8 cellular contexts compared by ENCODE assay signal in genomic region chr10:67849331-67850011, GRCh38. TPM values are rescaled to one million over a fixed set of nuclear protein-coding genes. Genes with fewer than 3 reads are reported as not detected.
DNase-seq lines count a peak whose midpoint lies in the region; TF ChIP-seq lines count a peak whose summit lies in the region.

No MANE protein-coding gene starts in this region.

- peak overlapping the region; percentile 80 for H3K27ac ChIP-seq in SJSA1
- peak overlapping the region; percentile 91 for H3K27ac ChIP-seq in suprapubic skin

- no peak for TF ChIP-seq POLR2A in suprapubic skin (IDR thresholded peaks at IDR 0.05)

- H3K4me1 Mint-ChIP-seq in activated naive CD4-positive, alpha-beta T cell treated with anti-CD3 and anti-CD28 coated beads, Interleukin-2, amount 10 ng/mL, durations not matched to agents 7 days and 5 days = peaks cover 19% of the 10 kb centered on the region

- H3K36me3 ChIP-seq in SJSA1 = 0 out of 2 replicates have a peak, but pooled peaks cover 4% of the 10 kb centered on the region
- no peaks in the 10 kb centered on the region for H3K36me3 ChIP-seq in suprapubic skin

- no peaks in the 10 kb centered on the region for H3K36me3 Mint-ChIP-seq in activated naive CD4-positive, alpha-beta T cell treated with anti-CD3 and anti-CD28 coated beads, Interleukin-2, amount 10 ng/mL, durations not matched to agents 7 days and 5 days

- TF ChIP-seq EP300 in suprapubic skin (IDR thresholded peaks at IDR 0.05) = no peak

- H3K4me1 ChIP-seq in SJSA1 (replicated peaks) = peaks cover 6% of the 10 kb centered on the region
- peaks cover 8% of the 10 kb centered on the region for H3K4me1 ChIP-seq in suprapubic skin

- H3K4me3 Mint-ChIP-seq in activated naive CD4-positive, alpha-beta T cell treated with anti-CD3 and anti-CD28 coated beads, Interleukin-2, amount 10 ng/mL, durations not matched to agents 7 days and 5 days = peak overlapping the region; percentile 84

- DNase-seq in GM04503 (ENCODE audit: low read depth) (peak; percentile 69), HFF-Myc (ENCODE audit: extremely low read depth, low read depth) (peak; percentile 86), MV-4-11 (lab: John Stamatoyannopoulos, UW) (peak; percentile 93), SJSA1 (ENCODE audit: low read depth in 1 of 2, low spot score in 2 of 2) (peak; percentile 91 to 96), glomerular endothelial cell (ENCODE audit: extremely low read depth, low read depth, low spot score) (peak; percentile 76), nucleus accumbens (lab: John Stamatoyannopoulos, UW) (peak; percentile 61 to 98 (median 89)), suprapubic skin (ENCODE audit: low spot score in 2 of 2) (peak; percentile 91 to 95)
- DNase-seq in activated naive CD4-positive, alpha-beta T cell treated with anti-CD3 and anti-CD28 coated beads, Interleukin-2, amount 10 ng/mL, durations not matched to agents 7 days and 5 days = peak; percentile 97

- H3K9me3 Mint-ChIP-seq in activated naive CD4-positive, alpha-beta T cell treated with anti-CD3 and anti-CD28 coated beads, Interleukin-2, amount 10 ng/mL, durations not matched to agents 7 days and 5 days = no peaks in the 10 kb centered on the region

- H3K4me3 ChIP-seq in HFF-Myc (replicated peaks; ENCODE audit: low read depth, low read length) (peak overlapping the region; percentile 60), SJSA1 (peak overlapping the region; percentile 53), suprapubic skin (peak overlapping the region; percentile 68)

- CTCF ChIA-PET in activated naive CD4-positive, alpha-beta T cell treated with anti-CD3 and anti-CD28 coated beads, Interleukin-2, amount 10 ng/mL, durations not matched to agents 7 days and 5 days (lab: Charles Lee) = interaction anchor here (1.1 to 4.6 kb wide), 2 partner anchors 61 to 356 kb away, joined by 3 to 32 read pairs; no protein-coding TSS in a partner anchor

- H3K27ac Mint-ChIP-seq in activated naive CD4-positive, alpha-beta T cell treated with anti-CD3 and anti-CD28 coated beads, Interleukin-2, amount 10 ng/mL, durations not matched to agents 7 days and 5 days = peak overlapping the region; percentile 91

- WGBS in suprapubic skin = 1% methylated on average over 36 of the region's 36 CpGs

- H3K27me3 Mint-ChIP-seq in activated naive CD4-positive, alpha-beta T cell treated with anti-CD3 and anti-CD28 coated beads, Interleukin-2, amount 10 ng/mL, durations not matched to agents 7 days and 5 days = no peaks in the 10 kb centered on the region

- H3K27me3 ChIP-seq in SJSA1 (replicated peaks) = no peaks in the 10 kb centered on the region
- H3K27me3 ChIP-seq in suprapubic skin = no peaks in the 10 kb centered on the region

- TF ChIP-seq CTCF in HFF-Myc (IDR thresholded peaks at IDR 0.05; ENCODE audit: low read depth, low read length, missing control alignments) = no peak
- TF ChIP-seq CTCF in suprapubic skin (IDR thresholded peaks at IDR 0.05) = no peak

- H3K9me3 ChIP-seq in SJSA1 (replicated peaks) (no peaks in the 10 kb centered on the region), suprapubic skin (no peaks in the 10 kb centered on the region)

RNA-seq across cellular contexts. Expression of gene DNAJC12, which starts 11.5 kb away (rescaled TPM):
- total RNA-seq in SJSA1 (2014; rRNA removed; shearing (Covaris generic)) = 0.88 and 1.1 TPM in 2 replicates
- 1.9 and 2.0 TPM in 2 replicates for total RNA-seq in glomerular endothelial cell
- under 1 TPM in 1 of 4 donors, not detected in 3; 0.57 TPM for total RNA-seq in suprapubic skin

RNA-seq across cellular contexts. Expression of gene SIRT1, which starts 35.0 kb away (rescaled TPM):
- total RNA-seq in SJSA1 (2014; rRNA removed; shearing (Covaris generic)) = 25.2 and 28.7 TPM in 2 replicates
- total RNA-seq in glomerular endothelial cell (6.1 and 9.5 TPM in 2 replicates), suprapubic skin (10 to 100 TPM; 18.8 to 26.3 (median 20.7) TPM)

Comparison
In these comparisons a context has a peak if more than half of its experiments do, and no peak if none do; other contexts are left out.
1. Peak in every context shown above with its lines: DNase-seq, H3K4me3 ChIP-seq and H3K27ac ChIP-seq.